21 cellular contexts compared by ENCODE assay signal in the genomic region with DNA sequence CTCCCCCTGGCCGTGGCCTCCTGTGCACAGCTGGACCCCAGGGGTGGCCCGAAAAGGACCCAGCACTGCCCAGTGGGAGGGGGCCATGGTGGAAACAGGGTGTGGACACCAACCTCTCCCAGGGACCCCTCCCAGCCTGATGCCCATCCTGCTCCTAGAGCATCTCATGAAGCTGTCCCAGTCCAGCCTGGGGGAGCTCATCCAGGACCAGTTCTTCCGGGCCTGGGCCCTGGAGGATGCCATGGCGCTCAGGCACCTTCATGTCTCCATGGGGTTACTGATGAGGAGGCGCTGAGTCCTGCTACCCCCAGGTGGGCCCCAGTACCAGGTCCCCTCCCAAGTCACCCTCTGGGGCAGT. TPM values are rescaled to one million over a fixed set of nuclear protein-coding genes. Genes with fewer than 3 reads are reported as not detected.
DNase-seq lines count a peak whose midpoint lies in the region; ATAC-seq, FAIRE-seq and TF ChIP-seq lines count a peak whose summit lies in the region.
"Had no signal": no experiment of that assay in that cellular context is flagged by ENCODE, and none has a peak within 500 bp of the region (broad histone marks: within the 10 kb centered on the region; RNA-seq: fewer than 3 reads in every experiment).

No MANE protein-coding gene starts in this region.

- no peak overlapping the region for H4K5ac ChIP-seq in IMR-90 (ENCODE audit: low read depth, low read length)

- no peak overlapping the region for H3K56ac ChIP-seq in IMR-90 (ENCODE audit: extremely low read depth, insufficient read depth, low read length)

- H3K4me1 ChIP-seq in IMR-90 (ENCODE audit: control insufficient read depth, insufficient read depth, low read length) (no peaks in the 10 kb centered on the region), spleen (no peaks in the 10 kb centered on the region)
- H3K4me1 ChIP-seq: BE2C had no signal

- no peak for TF ChIP-seq CTCF in IMR-90 (conservative IDR thresholded peaks at IDR 0.05; ENCODE audit: low read depth, low read length)
- no peak for TF ChIP-seq CTCF in spleen (IDR thresholded peaks at IDR 0.05 in 8 of 11, conservative IDR thresholded peaks at IDR 0.05 in 3 of 11)

- no peak overlapping the region for H4K91ac ChIP-seq in IMR-90 (ENCODE audit: insufficient read depth, low read depth, low read length)

- no TSS peak for BruUV-seq in IMR-90 (replicated peaks; lab: Mats Ljungman, UMichigan)

- dilution Hi-C loops in IMR-90 (cut with HindIII; ENCODE audit: low sequenced_read_pairs, unreplicated experiment) = no loop called here

- no peak overlapping the region for H3K18ac ChIP-seq in IMR-90 (ENCODE audit: low read depth, low read length)

- intact Hi-C loops in cardiac septum (cut with DNase I) = no loop called here
- intact Hi-C loops in Right ventricle myocardium superior (cut with DNase I) = no loop called here
- intact Hi-C loops in IMR-90 (cut with micrococcal nuclease) = no loop called here
- intact Hi-C loops in spleen (cut with DNase I; ENCODE audit: low total_unique reads) = no loop called here

- no peak for ATAC-seq in Right ventricle myocardium superior (ENCODE audit: poor library complexity)
- no peak for ATAC-seq in IMR-90 (ENCODE audit: low read depth)
- ATAC-seq in HG02981 (IDR thresholded peaks at IDR 0.05; ENCODE audit: unreplicated experiment) = no peak
- ATAC-seq: K562 had no signal

- H2BK120ac ChIP-seq in IMR-90 (ENCODE audit: low read depth, low read length) = no peak overlapping the region

- H3K4me2 ChIP-seq in IMR-90 (ENCODE audit: low read depth, low read length) = no peak overlapping the region

- no peak overlapping the region for H2BK15ac ChIP-seq in IMR-90 (ENCODE audit: low read depth, low read length)

- H3K36me3 ChIP-seq in IMR-90 (ENCODE audit: control insufficient read depth, insufficient read depth, low read length) (no peaks in the 10 kb centered on the region), spleen (no peaks in the 10 kb centered on the region)
- H3K36me3 ChIP-seq: BE2C had no signal

- no peak overlapping the region for H3K9ac ChIP-seq in IMR-90 (ENCODE audit: low read depth, low read length)

- no peak overlapping the region for H3K14ac ChIP-seq in IMR-90 (replicated peaks; ENCODE audit: low read depth, low read length)

- H3K9me3 ChIP-seq in IMR-90 (ENCODE audit: control insufficient read depth, insufficient read depth, low read length) (no peaks in the 10 kb centered on the region), spleen (no peaks in the 10 kb centered on the region)
- H3K9me3 ChIP-seq: BE2C had no signal

- CTCF ChIA-PET in IMR-90 (lab: Yijun Ruan, JAX) = no interaction called here

- H2BK20ac ChIP-seq in IMR-90 (ENCODE audit: low read depth, low read length) = no peak overlapping the region

- no peak overlapping the region for H2AK9ac ChIP-seq in IMR-90 (replicated peaks; ENCODE audit: low read depth, low read length, poor library complexity)

- no peaks in the 10 kb centered on the region for H3K79me1 ChIP-seq in IMR-90 (ENCODE audit: low read depth in 1 of 2, low read length in 2 of 2)

- H2AK5ac ChIP-seq in IMR-90 (ENCODE audit: low read depth, low read length) = no peak overlapping the region

- no peak for TF ChIP-seq POLR2A in IMR-90 (IDR thresholded peaks at IDR 0.05; ENCODE audit: low read depth, low read length)
- no peak for TF ChIP-seq POLR2A in spleen (IDR thresholded peaks at IDR 0.05)

- FAIRE-seq in GM19239 (lab: Jason Lieb, UNC) = no peak
- FAIRE-seq: A204.1, D721Med, G401.6, GM12891, GM18507, K562 had no signal

- H3K4me3 ChIP-seq in IMR-90 (ENCODE audit: insufficient read depth, low read depth, low read length) = no peak overlapping the region
- H3K4me3 ChIP-seq in spleen = no peak overlapping the region
- H3K4me3 ChIP-seq: K562 had no signal

- H3K27me3 ChIP-seq in IMR-90 (ENCODE audit: control insufficient read depth, insufficient read depth, low read length) (peaks cover 7% of the 10 kb centered on the region; the same call in 1 of the 2 replicates), spleen (replicated peaks in 1 of 7) (peaks cover 0 to 6% (median 0%) of the 10 kb centered on the region in 7 donors)
- H3K27me3 ChIP-seq: BE2C had no signal

- H3K4ac ChIP-seq in IMR-90 (ENCODE audit: low read depth, low read length) = no peak overlapping the region

- H3K9me1 ChIP-seq in IMR-90 (ENCODE audit: insufficient read depth, low read length) = no peaks in the 10 kb centered on the region

- H3K27ac ChIP-seq in IMR-90 (ENCODE audit: insufficient read depth, low read length) (no peak overlapping the region), spleen (no peak overlapping the region)

- 20% methylated on average over 1 of the region's 5 CpGs; no CpG with 5 or more reads in 1 of the 2 experiments for WGBS in IMR-90 (ENCODE audit: extremely low coverage in 2 of 2, insufficient read length in 1 of 2), 2 experiments
- 50 to 83% (median 59%) methylated on average over 3 to 5 of the region's 5 CpGs for WGBS in spleen, 5 donors

- no peak overlapping the region for H3K23ac ChIP-seq in IMR-90 (ENCODE audit: low read depth, low read length)

- no peak for TF ChIP-seq RAD21 in IMR-90 (IDR thresholded peaks at IDR 0.05; ENCODE audit: low read length)

- no peak overlapping the region for H4K8ac ChIP-seq in IMR-90 (ENCODE audit: low read depth in 2 of 2, low read length in 2 of 2)

- H2AFZ ChIP-seq in IMR-90 (replicated peaks; ENCODE audit: low read length, poor library complexity) = peak overlapping the region; percentile 43

- in situ Hi-C loops in IMR-90 (cut with MboI; ENCODE audit: low sequenced_read_pairs) = no loop called here

- DNase-seq in cardiac septum (ENCODE audit: low spot score) = peak; percentile 66
- no peak for DNase-seq in Right ventricle myocardium superior
- DNase-seq in IMR-90 = no peak
- peak; percentile 76 for DNase-seq in mesenteric fat pad (ENCODE audit: low spot score)
- DNase-seq in spleen = peak; percentile 64
- DNase-seq in GM19239 (ENCODE audit: insufficient read length, low spot score) = no peak
- no peak for DNase-seq in NOMO-1 treated with DMSO at 0.1 percent for 48 hours (lab: John Stamatoyannopoulos, UW; ENCODE audit: unreplicated experiment)
- DNase-seq: ACHN; BE2C; C1 segment of cervical spinal cord; CD4-positive, CD25-positive, alpha-beta regulatory T cell; CD8-positive, alpha-beta memory T cell; COR-L47; GOT3 had no signal

- no peak overlapping the region for H2BK5ac ChIP-seq in IMR-90 (ENCODE audit: low read depth, low read length, poor library complexity, severe bottlenecking)

- no peaks in the 10 kb centered on the region for H4K20me1 ChIP-seq in IMR-90 (ENCODE audit: insufficient read depth, low read length)

- POLR2A ChIA-PET in IMR-90 (lab: Charles Lee; ENCODE audit: unreplicated experiment) = no interaction called here

TF ChIP-seq in IMR-90, 13 proteins besides CTCF, POLR2A, EP300 and RAD21:
- no peak for TF ChIP-seq CHD1 (IDR thresholded peaks at IDR 0.05; ENCODE audit: low read depth, low read length)
- no peak for TF ChIP-seq CEBPB (IDR thresholded peaks at IDR 0.05; ENCODE audit: low read depth, low read length)
- TF ChIP-seq, protein P1, sequence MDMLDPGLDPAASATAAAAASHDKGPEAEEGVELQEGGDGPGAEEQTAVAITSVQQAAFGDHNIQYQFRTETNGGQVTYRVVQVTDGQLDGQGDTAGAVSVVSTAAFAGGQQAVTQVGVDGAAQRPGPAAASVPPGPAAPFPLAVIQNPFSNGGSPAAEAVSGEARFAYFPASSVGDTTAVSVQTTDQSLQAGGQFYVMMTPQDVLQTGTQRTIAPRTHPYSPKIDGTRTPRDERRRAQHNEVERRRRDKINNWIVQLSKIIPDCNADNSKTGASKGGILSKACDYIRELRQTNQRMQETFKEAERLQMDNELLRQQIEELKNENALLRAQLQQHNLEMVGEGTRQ (IDR thresholded peaks at IDR 0.05; ENCODE audit: low read depth, low read length) = no peak
- TF ChIP-seq RFX5 (IDR thresholded peaks at IDR 0.05; ENCODE audit: low read depth, low read length) = no peak
- no peak for TF ChIP-seq MAZ (IDR thresholded peaks at IDR 0.05; ENCODE audit: borderline replicate concordance, low read depth, low read length)
- TF ChIP-seq BHLHE40 (IDR thresholded peaks at IDR 0.05; ENCODE audit: low read depth, low read length) = no peak
- TF ChIP-seq RCOR1 (IDR thresholded peaks at IDR 0.05; ENCODE audit: insufficient replicate concordance, low read length) = no peak
- no peak for TF ChIP-seq MAFK (IDR thresholded peaks at IDR 0.05; ENCODE audit: low read depth, low read length)
- TF ChIP-seq, protein P2, sequence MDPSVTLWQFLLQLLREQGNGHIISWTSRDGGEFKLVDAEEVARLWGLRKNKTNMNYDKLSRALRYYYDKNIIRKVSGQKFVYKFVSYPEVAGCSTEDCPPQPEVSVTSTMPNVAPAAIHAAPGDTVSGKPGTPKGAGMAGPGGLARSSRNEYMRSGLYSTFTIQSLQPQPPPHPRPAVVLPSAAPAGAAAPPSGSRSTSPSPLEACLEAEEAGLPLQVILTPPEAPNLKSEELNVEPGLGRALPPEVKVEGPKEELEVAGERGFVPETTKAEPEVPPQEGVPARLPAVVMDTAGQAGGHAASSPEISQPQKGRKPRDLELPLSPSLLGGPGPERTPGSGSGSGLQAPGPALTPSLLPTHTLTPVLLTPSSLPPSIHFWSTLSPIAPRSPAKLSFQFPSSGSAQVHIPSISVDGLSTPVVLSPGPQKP (IDR thresholded peaks at IDR 0.05; ENCODE audit: borderline replicate concordance, low read depth, low read length) = no peak
- TF ChIP-seq MXI1 (IDR thresholded peaks at IDR 0.05; ENCODE audit: borderline replicate concordance, low read depth, low read length) = no peak
- TF ChIP-seq FOS (IDR thresholded peaks at IDR 0.05; ENCODE audit: low read depth, low read length) = no peak
- TF ChIP-seq NFE2L2 (IDR thresholded peaks at IDR 0.05; ENCODE audit: low read depth, low read length) = no peak
- TF ChIP-seq SMC3 (IDR thresholded peaks at IDR 0.05; ENCODE audit: low read depth, low read length) = no peak
TF ChIP-seq in IMR-90: peak in this region for 0.

RNA-seq across cellular contexts. Expression of a gene that starts 52.8 kb away (rescaled TPM):
- 95.4 TPM for total RNA-seq in cardiac septum
- total RNA-seq in Right ventricle myocardium superior = 74.7 TPM
- total RNA-seq in IMR-90 (2012; rRNA removed) = 1,075 and 1,562 TPM in 2 replicates
- polyA plus RNA-seq in IMR-90 (2012; rRNA removed) = 1,160 and 1,218 TPM in 2 replicates
- polyA plus RNA-seq in IMR-90 (2012; cell fraction: cytosol; rRNA removed) = 1,916 and 2,081 TPM in 2 replicates
- polyA plus RNA-seq in IMR-90 (2012; cell fraction: nucleus; rRNA removed; ENCODE audit: low replicate concordance) = 535 and 1,052 TPM in 2 replicates
- 385 TPM for total RNA-seq in mesenteric fat pad
- 100 to 1,000 TPM; 352 to 760 (median 443) TPM for total RNA-seq in spleen
- polyA plus RNA-seq in spleen = 100 to 1,000 TPM; 181 to 403 (median 238) TPM

Comparison
In these comparisons a context has a peak if more than half of its experiments do, and no peak if none do; other contexts are left out.
1. DNase-seq: peak in cardiac septum (single experiment), mesenteric fat pad (single experiment) and spleen (single experiment); none in Right ventricle myocardium superior (single experiment), IMR-90 (single experiment), GM19239 (single experiment) and NOMO-1 treated with DMSO at 0.1 percent for 48 hours (single experiment).